8 cellular contexts compared by ENCODE assay signal in the genomic region with DNA sequence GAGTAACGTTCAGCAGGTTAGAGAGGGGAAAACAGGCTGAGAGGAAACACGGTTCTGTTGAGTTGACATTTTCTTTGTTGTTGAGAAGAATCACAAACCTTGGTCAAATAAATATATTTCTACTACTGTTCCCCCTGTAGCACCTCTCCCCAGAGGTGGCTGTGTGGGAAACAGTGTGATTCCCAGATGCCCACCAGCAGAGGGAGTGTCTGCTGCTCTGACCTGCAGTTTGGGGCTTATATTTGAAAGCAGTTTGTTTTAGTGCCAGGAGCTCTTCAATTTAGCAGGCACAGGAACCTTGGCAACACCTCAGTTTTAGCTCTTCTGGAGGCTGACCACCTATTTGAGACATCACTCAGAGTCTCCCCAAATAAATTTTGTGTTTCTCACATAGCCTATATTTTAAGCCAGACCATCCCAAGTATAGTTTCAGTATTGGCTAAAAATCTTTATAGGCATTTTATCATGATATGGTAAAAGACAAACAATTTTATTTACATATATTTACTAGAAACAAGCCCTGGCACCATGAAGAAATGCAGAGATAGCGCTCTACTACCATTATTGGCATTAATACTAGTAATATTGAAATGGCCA.
DNase-seq lines count a peak whose midpoint lies in the region; ATAC-seq, FAIRE-seq and TF ChIP-seq lines count a peak whose summit lies in the region.

No MANE protein-coding gene starts in this region.

- H3K4me3 Mint-ChIP-seq in astrocyte (ENCODE audit: unreplicated experiment) = no peak overlapping the region

- no peaks in the 10 kb centered on the region for H4K20me1 ChIP-seq in KMS-11 (ENCODE audit: insufficient read depth)
- H4K20me1 ChIP-seq in astrocyte (ENCODE audit: insufficient read depth, low read length) = no peaks in the 10 kb centered on the region

- H3K79me1 ChIP-seq in mesenchymal stem cell (replicated peaks; ENCODE audit: low read length, poor library complexity, severe bottlenecking) = peaks cover 7% of the 10 kb centered on the region

- peaks cover 35% of the 10 kb centered on the region for H3K4me1 ChIP-seq in KMS-11 (ENCODE audit: low read depth, poor library complexity, severe bottlenecking)
- H3K4me1 ChIP-seq in astrocyte (ENCODE audit: insufficient read depth, low read length) = no peaks in the 10 kb centered on the region
- H3K4me1 ChIP-seq in mesenchymal stem cell (ENCODE audit: control insufficient read depth, insufficient read depth, low read depth, low read length) = no peaks in the 10 kb centered on the region

- no peaks in the 10 kb centered on the region for H3K27me3 Mint-ChIP-seq in astrocyte (ENCODE audit: low read depth, unreplicated experiment)

- H2BK5ac ChIP-seq in mesenchymal stem cell (ENCODE audit: low read depth, low read length, poor library complexity, severe bottlenecking) = no peak overlapping the region

- WGBS in mesenchymal stem cell = 89% methylated on average over 1 of the region's 3 CpGs

- H4K91ac ChIP-seq in mesenchymal stem cell (ENCODE audit: low read length) = no peak overlapping the region

- H3K23ac ChIP-seq in mesenchymal stem cell (ENCODE audit: low read length in 2 of 2) = no peak overlapping the region

- no peak overlapping the region for H2BK12ac ChIP-seq in mesenchymal stem cell (ENCODE audit: low read length in 2 of 2)

- H3K79me2 ChIP-seq in KMS-11 (ENCODE audit: insufficient read depth, low read depth) (no peaks in the 10 kb centered on the region), astrocyte (ENCODE audit: insufficient read depth, low read length) (no peaks in the 10 kb centered on the region)

- H3K27ac Mint-ChIP-seq in astrocyte (ENCODE audit: unreplicated experiment) = no peak overlapping the region

- H3K27ac ChIP-seq in KMS-11 (no peak overlapping the region), astrocyte (ENCODE audit: low read depth, low read length) (no peak overlapping the region), mesenchymal stem cell (ENCODE audit: low read length, poor library complexity, severe bottlenecking) (no peak overlapping the region)

- H2BK15ac ChIP-seq in mesenchymal stem cell (ENCODE audit: low read depth, poor library complexity, severe bottlenecking) = no peak overlapping the region

- H3K9ac ChIP-seq in KMS-11 = no peak overlapping the region
- no peak overlapping the region for H3K9ac ChIP-seq in astrocyte (ENCODE audit: low read length)
- H3K9ac ChIP-seq in mesenchymal stem cell (ENCODE audit: low read length) = no peak overlapping the region

- no peak overlapping the region for H4K8ac ChIP-seq in mesenchymal stem cell (ENCODE audit: low read length)

- peak; percentile 67 for TF ChIP-seq CTCF in KMS-11 (conservative IDR thresholded peaks at IDR 0.05; ENCODE audit: low read depth, low read length)
- TF ChIP-seq CTCF in astrocyte (IDR thresholded peaks at IDR 0.05; ENCODE audit: insufficient read depth, low read depth, low read length) = peak; percentile 62

- H2BK120ac ChIP-seq in mesenchymal stem cell (ENCODE audit: low read depth, low read length) = no peak overlapping the region

- no peak overlapping the region for H3K14ac ChIP-seq in mesenchymal stem cell (ENCODE audit: low read length in 2 of 2)

- no peak overlapping the region for H3K4ac ChIP-seq in mesenchymal stem cell (ENCODE audit: low read depth in 1 of 2, low read length in 2 of 2)

- no peaks in the 10 kb centered on the region for H3K9me3 Mint-ChIP-seq in astrocyte (ENCODE audit: unreplicated experiment)

- H3K18ac ChIP-seq in mesenchymal stem cell (ENCODE audit: low read depth in 1 of 2, low read length in 2 of 2) = no peak overlapping the region

- H3K4me2 ChIP-seq in KMS-11 = no peak overlapping the region
- H3K4me2 ChIP-seq in astrocyte (ENCODE audit: low read length) = no peak overlapping the region
- H3K4me2 ChIP-seq in mesenchymal stem cell (ENCODE audit: low read length, poor library complexity, severe bottlenecking) = no peak overlapping the region

- H3K9me3 ChIP-seq in astrocyte (ENCODE audit: insufficient read depth, low read depth, low read length) (no peaks in the 10 kb centered on the region), mesenchymal stem cell (ENCODE audit: control insufficient read depth, low read length) (no peaks in the 10 kb centered on the region)

- peaks cover 7% of the 10 kb centered on the region for H3K36me3 Mint-ChIP-seq in astrocyte (ENCODE audit: low read depth, unreplicated experiment)

- H2AFZ ChIP-seq in KMS-11 (ENCODE audit: low read depth) (no peak overlapping the region), astrocyte (ENCODE audit: low read depth, low read length) (no peak overlapping the region), mesenchymal stem cell (ENCODE audit: low read depth, low read length) (no peak overlapping the region)

- peak; percentile 53 for DNase-seq in ELR (ENCODE audit: low read depth)
- peak; percentile 7 for DNase-seq in astrocyte (ENCODE audit: low read depth)
- DNase-seq in mesenchymal stem cell = peak; percentile 52
- no peak for DNase-seq in pons (ENCODE audit: low spot score)
- no peak for DNase-seq in DMS79 treated with DMSO at 0.1 percent for 48 hours (lab: John Stamatoyannopoulos, UW)
- no peak for DNase-seq in activated naive CD4-positive, alpha-beta T cell treated with anti-CD3 and anti-CD28 coated beads, Interleukin-2, amount 50 U/mL, for 16 hours

- no peak overlapping the region for H3K4me3 ChIP-seq in KMS-11 (IDR thresholded peaks at IDR 0.05; ENCODE audit: insufficient read depth, low read depth, low read length)
- H3K4me3 ChIP-seq in astrocyte (ENCODE audit: insufficient read depth, low read depth, low read length) = no peak overlapping the region
- H3K4me3 ChIP-seq in mesenchymal stem cell (ENCODE audit: insufficient read depth in 1 of 2, low read depth in 1 of 2, low read length in 2 of 2) = no peak overlapping the region

- H3K36me3 ChIP-seq in KMS-11 (ENCODE audit: insufficient read depth) (no peaks in the 10 kb centered on the region), astrocyte (ENCODE audit: insufficient read depth, low read length) (peaks cover 21% of the 10 kb centered on the region), mesenchymal stem cell (ENCODE audit: control insufficient read depth in 1 of 2, insufficient read depth in 2 of 2, low read depth in 1 of 2, low read length in 2 of 2) (peaks cover 9 to 79% of the 10 kb centered on the region in 2 experiments)

- H3K27me3 ChIP-seq in KMS-11 (ENCODE audit: insufficient read depth, low read depth) (no peaks in the 10 kb centered on the region), astrocyte (ENCODE audit: insufficient read depth, low read length) (no peaks in the 10 kb centered on the region), mesenchymal stem cell (ENCODE audit: control insufficient read depth in 1 of 2, insufficient read depth in 1 of 2, low read length in 2 of 2) (no peaks in the 10 kb centered on the region)

- no peak for ATAC-seq in HG03175 (IDR thresholded peaks at IDR 0.05; ENCODE audit: unreplicated experiment)

- no peak for FAIRE-seq in astrocyte (lab: Jason Lieb, UNC)

- H2AK5ac ChIP-seq in mesenchymal stem cell (ENCODE audit: low read length, severe bottlenecking) = no peak overlapping the region

- H3K4me1 Mint-ChIP-seq in astrocyte (ENCODE audit: low read depth, unreplicated experiment) = no peaks in the 10 kb centered on the region

Comparison
In these comparisons a context has a peak if more than half of its experiments do, and no peak if none do; other contexts are left out.
1. DNase-seq: peak in ELR (single experiment), astrocyte (single experiment) and mesenchymal stem cell (single experiment); none in pons (single experiment), DMS79 treated with DMSO at 0.1 percent for 48 hours (single experiment) and activated naive CD4-positive, alpha-beta T cell treated with anti-CD3 and anti-CD28 coated beads, Interleukin-2, amount 50 U/mL, for 16 hours (single experiment).